Comparison of ENCODE assay signal across 8 cellular contexts in the genomic region with DNA sequence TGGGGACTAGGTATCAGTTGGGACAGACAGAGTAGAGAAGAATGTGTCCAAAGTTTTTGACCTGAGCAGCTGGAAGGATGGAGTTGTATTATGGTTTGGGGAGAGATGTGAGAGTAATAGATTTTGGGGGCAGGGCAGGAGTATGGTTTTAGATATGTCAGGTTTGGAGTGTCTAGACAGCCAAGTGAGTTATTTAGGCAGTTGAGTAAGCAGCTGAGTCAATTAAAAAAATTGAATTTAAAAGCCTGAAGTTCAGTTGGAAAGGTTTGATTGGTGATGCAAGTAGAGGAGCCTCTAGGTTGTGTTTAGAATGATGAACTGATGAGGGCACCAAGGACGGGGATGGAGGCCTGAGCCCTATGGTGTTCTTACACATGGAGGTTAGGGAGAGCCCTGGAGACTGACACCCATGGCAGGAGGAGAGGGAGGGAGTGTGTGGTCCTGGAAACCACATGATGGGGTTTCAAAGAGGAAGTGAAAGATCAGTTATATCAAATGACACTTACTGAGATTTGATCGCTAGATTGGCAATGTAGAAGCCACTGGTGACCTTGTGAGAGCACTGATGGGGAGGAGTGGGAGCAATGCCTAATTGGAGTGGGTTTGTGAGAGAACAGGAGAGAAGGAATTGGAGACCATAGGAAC. TPM values are rescaled to one million over a fixed set of nuclear protein-coding genes. Genes with fewer than 3 reads are reported as not detected.
DNase-seq lines count a peak whose midpoint lies in the region; ATAC-seq, FAIRE-seq and TF ChIP-seq lines count a peak whose summit lies in the region.

No MANE protein-coding gene starts in this region.

- no peak for TF ChIP-seq POLR2A in GM12878 (IDR thresholded peaks at IDR 0.05; ENCODE audit: low read depth, low read length)

- intact Hi-C loops in GM12878 (cut with micrococcal nuclease; ENCODE audit: unreplicated experiment): no loop called here
- intact Hi-C loops in Caco-2 (cut with micrococcal nuclease; ENCODE audit: unreplicated experiment): no loop called here
- intact Hi-C loops in ascending aorta (cut with DNase I): no loop called here
- intact Hi-C loops in A673 (cut with micrococcal nuclease; ENCODE audit: unreplicated experiment): no loop called here

- no peaks in the 10 kb centered on the region for H3K9me3 Mint-ChIP-seq in Caco-2 (ENCODE audit: unreplicated experiment)

- peaks cover 23% of the 10 kb centered on the region for H3F3A ChIP-seq in MM.1S (ENCODE audit: insufficient read depth, low read length)

- peak overlapping the region; percentile 32 for H3K4me3 ChIP-seq in MM.1S (ENCODE audit: low read length)
- H3K4me3 ChIP-seq in GM12878: peak overlapping the region; percentile 44
- no peak overlapping the region for H3K4me3 ChIP-seq in Caco-2 (ENCODE audit: low read depth, low read length)
- H3K4me3 ChIP-seq in ascending aorta: peak overlapping the region in 1 of 2 donors; percentile 24
- no peak overlapping the region for H3K4me3 ChIP-seq in A673 (ENCODE audit: low read depth, low read length, poor library complexity, severe bottlenecking)

- CTCF ChIA-PET in GM12878 (lab: Yijun Ruan, JAX) (no interaction called here), Caco-2 (lab: Charles Lee) (interaction anchor here (1.4 kb wide), 1 partner anchor 24 kb away, joined by 5 read pairs; no protein-coding TSS in a partner anchor), A673 (lab: Charles Lee) (no interaction called here)

- no peaks in the 10 kb centered on the region for H3K9me2 ChIP-seq in MM.1S (replicated peaks; ENCODE audit: insufficient read depth, low read length)

- WGBS in GM12878 (ENCODE audit: insufficient coverage, insufficient replicate concordance, low lambda C conversion rate, missing lambda C conversion rate): 10% methylated on average over 2 of the region's 2 CpGs

- no peak overlapping the region for H3K27ac Mint-ChIP-seq in Caco-2 (ENCODE audit: unreplicated experiment)

- SMC1A ChIA-PET in GM12878 (lab: Charles Lee; ENCODE audit: uncharacterized antibody, unreplicated experiment): interaction anchor here (1.0 kb wide), 1 partner anchor 18 kb away, joined by 3 read pairs; no protein-coding TSS in a partner anchor

- FAIRE-seq in GM12878 (lab: Jason Lieb, UNC): peak; percentile 80

- in situ Hi-C loops in GM12878 (cut with MboI): no loop called here

- no peak overlapping the region for H2AFZ ChIP-seq in MM.1S (ENCODE audit: low read length)
- no peak overlapping the region for H2AFZ ChIP-seq in GM12878 (ENCODE audit: control insufficient read depth, low read depth, low read length)

- POLR2A ChIA-PET in GM12878 (lab: Charles Lee): no interaction called here
- POLR2A ChIA-PET in Caco-2 (lab: Charles Lee): no interaction called here
- POLR2A ChIA-PET in A673 (lab: Charles Lee; ENCODE audit: low non-redundant PET): no interaction called here

- no peak for TF ChIP-seq CTCF in C4-2B (conservative IDR thresholded peaks at IDR 0.05)
- TF ChIP-seq CTCF in MM.1S (IDR thresholded peaks at IDR 0.05; ENCODE audit: low read length): no peak
- TF ChIP-seq CTCF in GM12878 (IDR thresholded peaks at IDR 0.05 in 2 of 3, conservative IDR thresholded peaks at IDR 0.05 in 1 of 3; ENCODE audit: control insufficient read depth in 2 of 3, extremely low read depth in 1 of 3, insufficient read depth in 1 of 3, low read depth in 3 of 3, low read length in 3 of 3): no peak
- TF ChIP-seq CTCF in Caco-2 (IDR thresholded peaks at IDR 0.05; ENCODE audit: insufficient read depth in 1 of 2, low read depth in 1 of 2, low read length in 1 of 2, severe bottlenecking in 1 of 2, unreplicated experiment in 1 of 2): no peak
- no peak for TF ChIP-seq CTCF in ascending aorta (IDR thresholded peaks at IDR 0.05)
- no peak for TF ChIP-seq CTCF in A673 (conservative IDR thresholded peaks at IDR 0.05; ENCODE audit: low read depth, low read length)

- H3K27me3 Mint-ChIP-seq in Caco-2 (ENCODE audit: insufficient read depth, unreplicated experiment): no peaks in the 10 kb centered on the region

- BruUV-seq in GM12878 (replicated peaks; lab: Mats Ljungman, UMichigan): no TSS peak
- no TSS peak for BruUV-seq in Caco-2 (replicated peaks; lab: Mats Ljungman, UMichigan)
- no TSS peak for BruUV-seq in A673 (replicated peaks; lab: Mats Ljungman, UMichigan)

- peak; percentile 40 for DNase-seq in MM.1S
- DNase-seq in GM12878 (ENCODE audit: low read depth, low spot score): peak; percentile 16
- DNase-seq in ecto neural progenitor cell (ENCODE audit: low spot score): no peak
- no peak for DNase-seq in Caco-2
- no peak for DNase-seq in ascending aorta (ENCODE audit: low spot score in 2 of 2)
- no peak for DNase-seq in A673 (ENCODE audit: low spot score)

- peaks cover 26% of the 10 kb centered on the region for H3K4me1 Mint-ChIP-seq in Caco-2 (ENCODE audit: low read depth, unreplicated experiment)

- H3K4me2 ChIP-seq in MM.1S (ENCODE audit: low read depth, low read length): peak overlapping the region; percentile 61
- H3K4me2 ChIP-seq in GM12878 (ENCODE audit: control insufficient read depth, insufficient read depth): peak overlapping the region; percentile 82

- H3K9ac ChIP-seq in MM.1S (ENCODE audit: low read length): no peak overlapping the region
- H3K9ac ChIP-seq in GM12878 (ENCODE audit: control insufficient read depth, insufficient read depth, low read length): no peak overlapping the region

- peaks cover 11% of the 10 kb centered on the region for H3K27me3 ChIP-seq in MM.1S (replicated peaks; ENCODE audit: insufficient read depth, low read length)
- H3K27me3 ChIP-seq in GM12878 (replicated peaks in 1 of 2; ENCODE audit: control insufficient read depth in 2 of 2, insufficient read depth in 2 of 2, low read length in 1 of 2): peaks cover 0 to 7% of the 10 kb centered on the region in 2 experiments; a peak in 1 of 4 replicates
- H3K27me3 ChIP-seq in Caco-2 (replicated peaks; ENCODE audit: control insufficient read depth, insufficient read depth, low read length): no peaks in the 10 kb centered on the region
- H3K27me3 ChIP-seq in ascending aorta: no peaks in the 10 kb centered on the region
- no peaks in the 10 kb centered on the region for H3K27me3 ChIP-seq in A673 (replicated peaks; ENCODE audit: insufficient read depth, low read depth, low read length, poor library complexity)

- H3K79me2 ChIP-seq in MM.1S (ENCODE audit: low read length) (no peaks in the 10 kb centered on the region), GM12878 (ENCODE audit: control insufficient read depth, insufficient read depth, low read length) (no peaks in the 10 kb centered on the region)

- TF ChIP-seq EP300 in GM12878 (IDR thresholded peaks at IDR 0.05; ENCODE audit: borderline replicate concordance in 1 of 2, control insufficient read depth in 1 of 2, low read depth in 2 of 2, low read length in 2 of 2): no peak

- no peak for TF ChIP-seq RAD21 in GM12878 (IDR thresholded peaks at IDR 0.05; ENCODE audit: insufficient read depth, low read depth, low read length)

- H3K27ac ChIP-seq in C4-2B (peak overlapping the region; percentile 16; the same call in 1 of the 2 replicates), MM.1S (ENCODE audit: low read length) (no peak overlapping the region), GM12878 (ENCODE audit: control insufficient read depth, insufficient read depth) (no peak overlapping the region), ascending aorta (no peak overlapping the region), A673 (ENCODE audit: low read depth, low read length, poor library complexity, severe bottlenecking) (no peak overlapping the region)

- H3K4me1 ChIP-seq in MM.1S (ENCODE audit: low read length): peaks cover 41% of the 10 kb centered on the region
- peaks cover 13% of the 10 kb centered on the region for H3K4me1 ChIP-seq in GM12878 (ENCODE audit: control insufficient read depth, insufficient read depth, low read length)
- H3K4me1 ChIP-seq in Caco-2: peaks cover 71% of the 10 kb centered on the region
- H3K4me1 ChIP-seq in ascending aorta: no peaks in the 10 kb centered on the region
- H3K4me1 ChIP-seq in A673 (ENCODE audit: insufficient read depth, low read length, poor library complexity, severe bottlenecking): peaks cover 45% of the 10 kb centered on the region

- peaks cover 6% of the 10 kb centered on the region for H3K36me3 Mint-ChIP-seq in Caco-2 (ENCODE audit: insufficient read depth, unreplicated experiment)

- ATAC-seq in GM21367 (IDR thresholded peaks at IDR 0.05; ENCODE audit: unreplicated experiment): peak; percentile 52
- peak; percentile 89 for ATAC-seq in GM12878

- H3K4me3 Mint-ChIP-seq in Caco-2 (ENCODE audit: unreplicated experiment): no peak overlapping the region

- no peaks in the 10 kb centered on the region for H4K20me1 ChIP-seq in MM.1S (ENCODE audit: insufficient read depth, low read length)
- H4K20me1 ChIP-seq in GM12878 (ENCODE audit: control insufficient read depth, insufficient read depth): no peaks in the 10 kb centered on the region

- RAD21 ChIA-PET in GM12878 (lab: Charles Lee; ENCODE audit: unreplicated experiment): no interaction called here

- H3K36me3 ChIP-seq in MM.1S (replicated peaks; ENCODE audit: insufficient read depth, low read length): no peaks in the 10 kb centered on the region
- no peaks in the 10 kb centered on the region for H3K36me3 ChIP-seq in GM12878 (ENCODE audit: control insufficient read depth in 2 of 2, insufficient read depth in 2 of 2, low read length in 1 of 2)
- no peaks in the 10 kb centered on the region for H3K36me3 ChIP-seq in Caco-2 (ENCODE audit: control insufficient read depth, insufficient read depth, low read length)
- H3K36me3 ChIP-seq in ascending aorta: no peaks in the 10 kb centered on the region
- no peaks in the 10 kb centered on the region for H3K36me3 ChIP-seq in A673 (ENCODE audit: insufficient read depth, low read length, poor library complexity, severe bottlenecking)

- H3K9me3 ChIP-seq in MM.1S (replicated peaks; ENCODE audit: insufficient read depth, low read length): no peaks in the 10 kb centered on the region
- H3K9me3 ChIP-seq in GM12878 (replicated peaks; ENCODE audit: control insufficient read depth, insufficient read depth, low read length): no peaks in the 10 kb centered on the region
- H3K9me3 ChIP-seq in Caco-2: no peaks in the 10 kb centered on the region
- no peaks in the 10 kb centered on the region for H3K9me3 ChIP-seq in ascending aorta
- H3K9me3 ChIP-seq in A673 (ENCODE audit: low read depth, low read length, poor library complexity, severe bottlenecking): no peaks in the 10 kb centered on the region

RNA-seq across cellular contexts. Expression of gene ITGA6, which starts 10.2 kb away (rescaled TPM):
- total RNA-seq in GM12878 (2013; cell fraction: nucleolus; rRNA removed): not detected in 2 replicates
- 0.05 and 0.34 TPM in 2 replicates for total RNA-seq in GM12878 (2014; rRNA removed)
- 0.09 and 0.22 TPM in 2 replicates for total RNA-seq in GM12878 (2014; rRNA removed; fragmentation: Illumina TruSeq; extraction: Trizol)
- 0.36 and 0.51 TPM in 2 replicates for total RNA-seq in GM12878 (2021)
- 0.04 TPM for polyA plus RNA-seq in GM12878 (2011; ENCODE audit: low read depth)
- polyA plus RNA-seq in GM12878 (2011; rRNA removed): 0.01 TPM in 1 of 2 replicates, not detected in the other
- 0.07 TPM in 1 of 2 replicates, not detected in the other for polyA plus RNA-seq in GM12878 (2011; cell fraction: cytosol; rRNA removed)
- not detected in 2 replicates for polyA plus RNA-seq in GM12878 (2011; cell fraction: nucleus; rRNA removed)
- 0.36 and 0.41 TPM in 2 replicates for polyA plus RNA-seq in GM12878 (2012)
- 0.08 and 0.16 TPM in 2 replicates for polyA plus RNA-seq in GM12878 (2014; fragmentation: Illumina TruSeq; extraction: Trizol)
- polyA plus RNA-seq in GM12878 (2014; fragmentation: Nextera tagmentation; extraction: Ambion mirVana): under 1 TPM in 1 of 2 experiments, not detected in 1; 0.07 TPM
- 0.01 and 0.06 TPM in 2 replicates for polyA plus RNA-seq in GM12878 (2014; rRNA removed)
- polyA plus RNA-seq in GM12878 (2016; fragmentation: Nextera tagmentation; extraction: Ambion mirVana): under 1 TPM in 1 of 2 experiments, not detected in 1; 0.11 TPM
- polyA minus RNA-seq in GM12878 (2011; rRNA and poly(A)+ RNA removed): 0.22 TPM in 1 of 2 replicates, not detected in the other
- polyA minus RNA-seq in GM12878 (2011; cell fraction: cytosol; rRNA and poly(A)+ RNA removed): not detected in 2 replicates
- 0.10 TPM in 1 of 2 replicates, not detected in the other for polyA minus RNA-seq in GM12878 (2011; cell fraction: nucleus; rRNA and poly(A)+ RNA removed)
- total RNA-seq in Caco-2 (2022): 27.8 and 33.0 TPM in 2 replicates
- 40.7 TPM for total RNA-seq in ascending aorta
- total RNA-seq in A673 (2021): 7.7 and 10.7 TPM in 2 replicates

Comparison
In these comparisons a context has a peak if more than half of its experiments do, and no peak if none do; other contexts are left out.
1. DNase-seq: peak in MM.1S (single experiment) and GM12878 (single experiment); none in ecto neural progenitor cell (single experiment), Caco-2 (0 of 2), ascending aorta (0 of 2) and A673 (single experiment).
2. H3K4me3 ChIP-seq: peak in MM.1S (single experiment) and GM12878 (single experiment); none in Caco-2 (single experiment) and A673 (single experiment).